In the genomic region with DNA sequence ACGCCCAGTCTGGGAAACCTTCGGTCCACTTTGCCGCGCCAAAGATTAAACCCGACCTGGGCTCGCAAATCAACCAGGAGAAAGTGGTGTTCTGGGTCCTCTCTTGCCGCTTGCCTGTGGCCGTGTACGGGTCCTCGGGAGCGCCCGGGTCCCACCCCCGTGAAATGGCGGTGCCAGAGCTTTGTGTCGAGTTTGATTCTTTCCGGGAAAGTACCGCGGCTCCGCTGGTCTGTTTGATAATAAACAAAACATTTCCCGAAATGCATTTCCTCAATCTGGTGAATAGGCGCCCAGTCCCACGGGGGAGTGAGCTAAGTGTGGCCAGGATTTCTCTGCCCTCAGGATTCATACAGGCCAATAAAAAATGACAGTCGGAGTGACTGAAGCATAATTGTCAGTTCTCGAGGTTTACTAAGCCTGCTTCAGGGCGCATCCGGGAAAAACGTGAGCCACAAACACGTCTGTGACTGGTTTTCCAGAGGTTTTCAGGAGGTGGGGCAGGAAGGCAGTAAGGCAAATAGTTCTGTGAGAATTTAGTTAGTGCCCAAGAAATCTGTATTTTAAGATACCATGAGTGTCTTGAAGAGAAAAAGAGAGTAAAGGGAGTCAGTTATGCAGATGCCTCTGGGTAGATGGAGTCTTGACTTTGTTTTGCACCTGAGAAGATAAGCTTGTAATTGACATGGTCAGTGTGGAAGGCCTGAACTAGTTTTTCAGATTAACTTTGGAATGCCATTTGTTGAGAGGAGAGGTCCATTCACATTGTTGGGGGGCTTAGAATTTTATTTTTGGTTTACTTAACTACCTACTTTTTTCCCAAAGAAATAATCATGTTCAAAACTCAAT, we compare ENCODE assay signal across 9 cellular contexts. TPM values are rescaled to one million over a fixed set of nuclear protein-coding genes. Genes with fewer than 3 reads are reported as not detected.
DNase-seq lines count a peak whose midpoint lies in the region; ATAC-seq and TF ChIP-seq lines count a peak whose summit lies in the region.
"Had no signal": no experiment of that assay in that cellular context is flagged by ENCODE, and none has a peak within 500 bp of the region (broad histone marks: within the 10 kb centered on the region; RNA-seq: fewer than 3 reads in every experiment).

No MANE protein-coding gene starts in this region.

- peak overlapping the region; percentile 91 for H3K18ac ChIP-seq in trophoblast cell (ENCODE audit: low read length)

- no peak overlapping the region for H2BK12ac ChIP-seq in trophoblast cell (ENCODE audit: low read length)

- peak overlapping the region; percentile 96 for H4K8ac ChIP-seq in trophoblast cell (ENCODE audit: low read depth, low read length)

- no peak overlapping the region for H3K23ac ChIP-seq in trophoblast cell (ENCODE audit: low read length)

- peak overlapping the region; percentile 73 for H2BK120ac ChIP-seq in trophoblast cell (ENCODE audit: insufficient read depth, low read length, poor library complexity)

- H3K14ac ChIP-seq in trophoblast cell (ENCODE audit: low read length) = peak overlapping the region; percentile 92

- H3K36me3 ChIP-seq in trophoblast cell (ENCODE audit: control insufficient read depth in 1 of 2, insufficient read depth in 2 of 2, low read length in 2 of 2) (no peaks in the 10 kb centered on the region), tibial nerve (peaks cover 0 to 9% (median 0%) of the 10 kb centered on the region in 3 donors)

- H3K4me3 Mint-ChIP-seq in Calu3 (ENCODE audit: low read depth, unreplicated experiment) = no peak overlapping the region
- no peak overlapping the region for H3K4me3 Mint-ChIP-seq in activated naive CD4-positive, alpha-beta T cell treated with anti-CD3 and anti-CD28 coated beads for 36 hours

- DNase-seq in Calu3 (peak; percentile 43), HS-27A (ENCODE audit: low read depth) (peak; percentile 57), RPMI7951 (ENCODE audit: low read depth) (peak; percentile 81), head of caudate nucleus (peak; percentile 33 to 81 (median 68)), trophoblast cell (peak; percentile 77 to 84), tibial nerve (ENCODE audit: low spot score in 2 of 2) (peak; percentile 54 to 61)
- DNase-seq in activated naive CD4-positive, alpha-beta T cell treated with anti-CD3 and anti-CD28 coated beads for 36 hours = peak; percentile 84

- peak overlapping the region; percentile 89 for H4K91ac ChIP-seq in trophoblast cell (ENCODE audit: low read depth, low read length)

- intact Hi-C loops in Calu3 (cut with micrococcal nuclease; ENCODE audit: unreplicated experiment) = loop anchor here (10.0 kb wide), 1 partner anchor 61 kb away; a partner anchor contains a TSS
- intact Hi-C loops in activated naive CD4-positive, alpha-beta T cell treated with anti-CD3 and anti-CD28 coated beads for 36 hours (cut with micrococcal nuclease) = loop anchor here (1.0 to 2.0 kb wide), 5 partner anchors 35 to 597 kb away; a partner anchor contains a TSS
- intact Hi-C loops in head of caudate nucleus (cut with DNase I) = no loop called here

- no CpG with 5 or more reads among the region's 28 CpGs for WGBS in trophoblast cell (ENCODE audit: extremely low coverage, insufficient coverage, insufficient read length)
- WGBS in tibial nerve, 2 donors = 0 to 1% methylated on average over 24 to 28 of the region's 28 CpGs

- no peak for TF ChIP-seq EP300 in tibial nerve (IDR thresholded peaks at IDR 0.05)

- H3K4me1 Mint-ChIP-seq in Calu3 (ENCODE audit: low read depth, unreplicated experiment) = no peaks in the 10 kb centered on the region
- peaks cover 37% of the 10 kb centered on the region for H3K4me1 Mint-ChIP-seq in activated naive CD4-positive, alpha-beta T cell treated with anti-CD3 and anti-CD28 coated beads for 36 hours (ENCODE audit: low read depth)
- H3K4me1 Mint-ChIP-seq: nephron had no signal

- H3K9me3 ChIP-seq in trophoblast cell (ENCODE audit: insufficient read depth, low read depth, low read length) = no peaks in the 10 kb centered on the region
- no peaks in the 10 kb centered on the region for H3K9me3 ChIP-seq in tibial nerve

- H3K27me3 Mint-ChIP-seq in Calu3 (ENCODE audit: unreplicated experiment) = no peaks in the 10 kb centered on the region
- no peaks in the 10 kb centered on the region for H3K27me3 Mint-ChIP-seq in activated naive CD4-positive, alpha-beta T cell treated with anti-CD3 and anti-CD28 coated beads for 36 hours (ENCODE audit: low read depth)

- BruUV-seq in Calu3 (replicated peaks; lab: Mats Ljungman, UMichigan) = no TSS peak

- peaks cover 6% of the 10 kb centered on the region for H3K79me2 ChIP-seq in trophoblast cell (ENCODE audit: control insufficient read depth, insufficient read depth, low read length, poor library complexity)

- H3K27me3 ChIP-seq in trophoblast cell (ENCODE audit: insufficient read depth, low read length) (no peaks in the 10 kb centered on the region), tibial nerve (no peaks in the 10 kb centered on the region)

- H3K36me3 Mint-ChIP-seq in Calu3 (ENCODE audit: insufficient read depth, unreplicated experiment) = no peaks in the 10 kb centered on the region
- no peaks in the 10 kb centered on the region for H3K36me3 Mint-ChIP-seq in activated naive CD4-positive, alpha-beta T cell treated with anti-CD3 and anti-CD28 coated beads for 36 hours (ENCODE audit: low read depth)

- peak overlapping the region; percentile 92 for H3K9ac ChIP-seq in trophoblast cell (ENCODE audit: low read length)

- no peak overlapping the region for H3K27ac Mint-ChIP-seq in Calu3 (ENCODE audit: unreplicated experiment)
- no peak overlapping the region for H3K27ac Mint-ChIP-seq in activated naive CD4-positive, alpha-beta T cell treated with anti-CD3 and anti-CD28 coated beads for 36 hours
- H3K27ac Mint-ChIP-seq: nephron had no signal

- H3K79me1 ChIP-seq in trophoblast cell (ENCODE audit: low read length) = peaks cover 10% of the 10 kb centered on the region

- H3K27ac ChIP-seq in trophoblast cell (ENCODE audit: low read depth, low read length) = peak overlapping the region; percentile 41
- peak overlapping the region; percentile 93 to 100 (median 98) for H3K27ac ChIP-seq in tibial nerve

- H4K12ac ChIP-seq in trophoblast cell (ENCODE audit: low read depth, low read length) = peak overlapping the region; percentile 87

- H3K4me1 ChIP-seq in trophoblast cell (ENCODE audit: control insufficient read depth in 1 of 2, insufficient read depth in 2 of 2, low read length in 2 of 2) (peaks cover 0 to 5% of the 10 kb centered on the region in 2 experiments), tibial nerve (peaks cover 0 to 33% (median 12%) of the 10 kb centered on the region in 4 donors)

- no peak for TF ChIP-seq CTCF in Calu3 (IDR thresholded peaks at IDR 0.05; ENCODE audit: unreplicated experiment)
- no peak for TF ChIP-seq CTCF in tibial nerve (IDR thresholded peaks at IDR 0.05)

- no peak for TF ChIP-seq POLR2A in tibial nerve (IDR thresholded peaks at IDR 0.05)

- H3K4me2 ChIP-seq in trophoblast cell (ENCODE audit: low read length) = peak overlapping the region; percentile 58

- H3K4me3 ChIP-seq in trophoblast cell (ENCODE audit: low read depth, low read length) (peak overlapping the region; percentile 99), tibial nerve (peak overlapping the region; percentile 70 to 96 (median 86))

- H2AK5ac ChIP-seq in trophoblast cell (ENCODE audit: low read length) = no peak overlapping the region

- H2BK5ac ChIP-seq in trophoblast cell (ENCODE audit: low read depth, low read length, poor library complexity) = peak overlapping the region; percentile 81

- peak overlapping the region; percentile 67 for H3K4ac ChIP-seq in trophoblast cell (ENCODE audit: low read depth, low read length)

- H3K9me3 Mint-ChIP-seq in Calu3 (ENCODE audit: low read depth, unreplicated experiment) = no peaks in the 10 kb centered on the region
- H3K9me3 Mint-ChIP-seq in activated naive CD4-positive, alpha-beta T cell treated with anti-CD3 and anti-CD28 coated beads for 36 hours = no peaks in the 10 kb centered on the region

- peak; percentile 43 for ATAC-seq in GM21367 (IDR thresholded peaks at IDR 0.05; ENCODE audit: unreplicated experiment)

- H2AFZ ChIP-seq in trophoblast cell (ENCODE audit: insufficient read depth, low read length, poor library complexity) = peak overlapping the region; percentile 99

- CTCF ChIA-PET in Calu3 (lab: Charles Lee) = interaction anchor here (0.6 to 1.7 kb wide), 6 partner anchors 10 to 122 kb away, joined by 3 to 14 read pairs (median 4); no protein-coding TSS in a partner anchor
- CTCF ChIA-PET in activated naive CD4-positive, alpha-beta T cell treated with anti-CD3 and anti-CD28 coated beads for 36 hours (lab: Charles Lee) = interaction anchor here (0.7 to 2.0 kb wide), 9 partner anchors 24 to 154 kb away, joined by 3 to 14 read pairs (median 3); a partner anchor contains a TSS

RNA-seq across cellular contexts. Expression of a gene that starts 0.7 kb away (rescaled TPM):
- 32.1 and 35.2 TPM in 2 replicates for total RNA-seq in Calu3 (2022)
- 16.7 and 19.3 TPM in 2 replicates for total RNA-seq in RPMI7951 (2014; rRNA removed; shearing (Covaris generic))
- total RNA-seq in activated naive CD4-positive, alpha-beta T cell treated with anti-CD3 and anti-CD28 coated beads for 36 hours = 10 to 100 TPM; 20.6 to 24.3 TPM
- 14.1 and 17.7 TPM in 2 replicates for polyA plus RNA-seq in trophoblast cell (2013)
- total RNA-seq in tibial nerve = 10 to 100 TPM; 29.4 to 35.8 (median 31.4) TPM

RNA-seq across cellular contexts. Expression of a gene that starts 59.3 kb away (rescaled TPM):
- total RNA-seq in Calu3 (2022) (16.0 and 18.2 TPM in 2 replicates), tibial nerve (10 to 100 TPM; 17.5 to 27.3 (median 21.3) TPM)
- total RNA-seq in RPMI7951 (2014; rRNA removed; shearing (Covaris generic)) = 40.7 and 60.6 TPM in 2 replicates
- 10 to 100 TPM; 23.9 TPM for total RNA-seq in activated naive CD4-positive, alpha-beta T cell treated with anti-CD3 and anti-CD28 coated beads for 36 hours
- polyA plus RNA-seq in trophoblast cell (2013) = 8.6 and 8.7 TPM in 2 replicates

Comparison
In these comparisons a context has a peak if more than half of its experiments do, and no peak if none do; other contexts are left out.
1. Peak in every context shown above with its lines: DNase-seq, ATAC-seq, H3K4me3 ChIP-seq and H3K27ac ChIP-seq.